1 cellular context compared by ENCODE assay signal in the genomic region with DNA sequence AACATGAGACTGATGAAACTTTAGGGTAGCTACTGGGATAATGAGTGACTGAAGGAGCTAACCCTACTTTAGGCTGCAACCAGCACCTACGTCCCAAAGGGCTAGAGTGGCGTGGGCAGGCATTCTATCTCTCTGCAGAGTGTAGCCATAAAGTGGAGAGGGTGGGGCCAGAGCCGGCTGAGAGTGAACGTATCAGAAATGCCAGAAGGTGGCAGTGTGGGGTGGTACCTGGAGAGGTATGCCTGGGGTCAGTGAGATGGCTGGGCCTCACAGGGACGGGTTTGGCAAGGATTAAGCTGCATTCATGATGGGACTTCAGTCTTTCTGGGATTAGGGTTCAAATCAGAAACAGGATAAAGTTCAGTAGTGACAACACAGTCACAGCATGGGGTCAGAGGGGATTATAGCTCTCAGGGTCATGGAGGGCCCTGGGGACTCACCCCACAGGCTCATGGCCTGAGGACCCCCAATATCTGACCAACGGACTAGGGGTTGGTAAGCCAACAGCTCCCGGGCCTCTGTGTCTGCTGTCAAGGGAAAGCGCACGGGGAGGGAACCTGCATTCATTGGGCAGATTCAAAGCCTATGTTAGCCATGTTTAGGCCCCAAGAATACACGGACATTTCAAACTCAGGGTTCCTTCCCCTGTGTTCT.
A peak's percentile ranks its signal among the peaks of the same experiment; 100 is the strongest.
TF ChIP-seq lines count a peak whose summit lies in the region.

No MANE protein-coding gene starts in this region.

TF ChIP-seq in H1, 55 proteins besides CTCF, POLR2A, EP300 and RAD21 (continued from another document):
- TF ChIP-seq JUN (IDR thresholded peaks at IDR 0.05; ENCODE audit: low read depth, low read length) (no peak), BACH1 (IDR thresholded peaks at IDR 0.05; ENCODE audit: low read length) (no peak), KDM4A (IDR thresholded peaks at IDR 0.05; ENCODE audit: low read depth, low read length, severe bottlenecking) (no peak), FOSL1 (IDR thresholded peaks at IDR 0.05; ENCODE audit: insufficient read depth, low read depth, low read length) (no peak), CHD1 (IDR thresholded peaks at IDR 0.05; ENCODE audit: low read depth, low read length) (no peak), GTF2F1 (IDR thresholded peaks at IDR 0.05; ENCODE audit: borderline replicate concordance, low read depth, low read length) (no peak), CBX5 (IDR thresholded peaks at IDR 0.05; ENCODE audit: low read depth, low read length) (no peak), NANOG (IDR thresholded peaks at IDR 0.05; ENCODE audit: insufficient read depth, low read depth, low read length, poor library complexity, severe bottlenecking) (no peak), JUND (IDR thresholded peaks at IDR 0.05; ENCODE audit: low read length) (peak; percentile 33; the same call in 1 of the 2 replicates), TAF7 (optimal IDR thresholded peaks at IDR 0.05; ENCODE audit: borderline replicate concordance, low read depth, low read length) (no peak), SP2 (IDR thresholded peaks at IDR 0.05; ENCODE audit: low read length) (no peak), ASH2L (IDR thresholded peaks at IDR 0.05; ENCODE audit: low read length) (no peak), SP4 (IDR thresholded peaks at IDR 0.05; ENCODE audit: low read length) (no peak), TEAD4 (IDR thresholded peaks at IDR 0.05; ENCODE audit: low read depth, low read length) (0 out of 2 replicates have a peak, but pooled peaks have one; percentile 60), YY1 (IDR thresholded peaks at IDR 0.05; ENCODE audit: low read depth, low read length) (peak; percentile 67; the same call in 1 of the 2 replicates), CTBP2 (IDR thresholded peaks at IDR 0.05; ENCODE audit: borderline replicate concordance, insufficient read depth, insufficient read length, low read length) (no peak), RFX5 (IDR thresholded peaks at IDR 0.05; ENCODE audit: borderline replicate concordance, low read depth, low read length) (no peak), SAP30 (IDR thresholded peaks at IDR 0.05; ENCODE audit: insufficient read depth, insufficient replicate concordance, low read length) (no peak), PHF8 (conservative IDR thresholded peaks at IDR 0.05; ENCODE audit: low read depth, low read length) (no peak), CEBPB (IDR thresholded peaks at IDR 0.05; ENCODE audit: low read depth, low read length) (no peak), KDM5A (IDR thresholded peaks at IDR 0.05; ENCODE audit: low read length) (no peak), TAF1 (IDR thresholded peaks at IDR 0.05; ENCODE audit: low read depth, low read length) (no peak), POU5F1 (IDR thresholded peaks at IDR 0.05; ENCODE audit: low read depth, low read length) (no peak), E2F6 (IDR thresholded peaks at IDR 0.05) (no peak), CBX8 (IDR thresholded peaks at IDR 0.05; ENCODE audit: borderline replicate concordance, low read depth, low read length) (no peak), HDAC6 (IDR thresholded peaks at IDR 0.05; ENCODE audit: low read depth, low read length) (no peak), MAFK (IDR thresholded peaks at IDR 0.05; ENCODE audit: low read depth, low read length) (no peak), RBBP5 (IDR thresholded peaks at IDR 0.05; ENCODE audit: borderline replicate concordance, low read depth, low read length) (no peak), RNF2 (IDR thresholded peaks at IDR 0.05; ENCODE audit: borderline replicate concordance, low read depth, low read length, missing control alignments, poor library complexity, severe bottlenecking) (no peak), SIRT6 (IDR thresholded peaks at IDR 0.05; ENCODE audit: low read length) (no peak), POLR2AphosphoS5 (IDR thresholded peaks at IDR 0.05; ENCODE audit: low read depth, low read length) (no peak)
- TF ChIP-seq, protein P1, sequence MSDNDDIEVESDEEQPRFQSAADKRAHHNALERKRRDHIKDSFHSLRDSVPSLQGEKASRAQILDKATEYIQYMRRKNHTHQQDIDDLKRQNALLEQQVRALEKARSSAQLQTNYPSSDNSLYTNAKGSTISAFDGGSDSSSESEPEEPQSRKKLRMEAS (IDR thresholded peaks at IDR 0.05): no peak
- TF ChIP-seq, protein P2, sequence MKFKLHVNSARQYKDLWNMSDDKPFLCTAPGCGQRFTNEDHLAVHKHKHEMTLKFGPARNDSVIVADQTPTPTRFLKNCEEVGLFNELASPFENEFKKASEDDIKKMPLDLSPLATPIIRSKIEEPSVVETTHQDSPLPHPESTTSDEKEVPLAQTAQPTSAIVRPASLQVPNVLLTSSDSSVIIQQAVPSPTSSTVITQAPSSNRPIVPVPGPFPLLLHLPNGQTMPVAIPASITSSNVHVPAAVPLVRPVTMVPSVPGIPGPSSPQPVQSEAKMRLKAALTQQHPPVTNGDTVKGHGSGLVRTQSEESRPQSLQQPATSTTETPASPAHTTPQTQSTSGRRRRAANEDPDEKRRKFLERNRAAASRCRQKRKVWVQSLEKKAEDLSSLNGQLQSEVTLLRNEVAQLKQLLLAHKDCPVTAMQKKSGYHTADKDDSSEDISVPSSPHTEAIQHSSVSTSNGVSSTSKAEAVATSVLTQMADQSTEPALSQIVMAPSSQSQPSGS (IDR thresholded peaks at IDR 0.05; ENCODE audit: low read length): no peak
- TF ChIP-seq, protein P3, sequence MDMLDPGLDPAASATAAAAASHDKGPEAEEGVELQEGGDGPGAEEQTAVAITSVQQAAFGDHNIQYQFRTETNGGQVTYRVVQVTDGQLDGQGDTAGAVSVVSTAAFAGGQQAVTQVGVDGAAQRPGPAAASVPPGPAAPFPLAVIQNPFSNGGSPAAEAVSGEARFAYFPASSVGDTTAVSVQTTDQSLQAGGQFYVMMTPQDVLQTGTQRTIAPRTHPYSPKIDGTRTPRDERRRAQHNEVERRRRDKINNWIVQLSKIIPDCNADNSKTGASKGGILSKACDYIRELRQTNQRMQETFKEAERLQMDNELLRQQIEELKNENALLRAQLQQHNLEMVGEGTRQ (IDR thresholded peaks at IDR 0.05; ENCODE audit: low read length): no peak
